Comparison of ENCODE assay signal across 13 cellular contexts in genomic region chr4:101987623-101988243, GRCh38.
DNase-seq lines count a peak whose midpoint lies in the region; ATAC-seq lines count a peak whose summit lies in the region.
"Had no signal": no experiment of that assay in that cellular context is flagged by ENCODE, and none has a peak within 500 bp of the region (broad histone marks: within the 10 kb centered on the region; RNA-seq: fewer than 3 reads in every experiment).

No MANE protein-coding gene starts in this region.

- DNase-seq in dedifferentiated amniotic fluid mesenchymal stem cell (ENCODE audit: extremely low spot score), result peak; percentile 31
- DNase-seq in stimulated activated CD4-positive, alpha-beta T cell treated with anti-CD3 and anti-CD28 coated beads, Interleukin-2, amount 100 ng/mL, for 24 hours, result no peak
- DNase-seq in cerebellar nuclear complex (lab: John Stamatoyannopoulos, UW), result no peak
- DNase-seq in NCI-H526 treated with DMSO at 0.1 percent for 48 hours (lab: John Stamatoyannopoulos, UW), result no peak
- DNase-seq in DMS153 treated with DMSO at 0.1 percent for 48 hours (lab: John Stamatoyannopoulos, UW; ENCODE audit: unreplicated experiment), result no peak
- DNase-seq: activated CD4-positive, alpha-beta T cell treated with anti-CD3 and anti-CD28 coated beads for 36 hours; activated naive CD4-positive, alpha-beta T cell; colonic mucosa; SIG-M5; sigmoid colon had no signal

- peak; percentile 74 for ATAC-seq in GM18519 (IDR thresholded peaks at IDR 0.05; ENCODE audit: low FRiP score, unreplicated experiment)
- peak; percentile 91 for ATAC-seq in GM21528 (IDR thresholded peaks at IDR 0.05; ENCODE audit: low FRiP score, unreplicated experiment)
- ATAC-seq in HG03095 (IDR thresholded peaks at IDR 0.05; ENCODE audit: unreplicated experiment), result peak; percentile 93
- ATAC-seq: activated CD4-positive, alpha-beta T cell treated with anti-CD3 and anti-CD28 coated beads for 36 hours had no signal
